10 cellular contexts compared by ENCODE assay signal in the genomic region with DNA sequence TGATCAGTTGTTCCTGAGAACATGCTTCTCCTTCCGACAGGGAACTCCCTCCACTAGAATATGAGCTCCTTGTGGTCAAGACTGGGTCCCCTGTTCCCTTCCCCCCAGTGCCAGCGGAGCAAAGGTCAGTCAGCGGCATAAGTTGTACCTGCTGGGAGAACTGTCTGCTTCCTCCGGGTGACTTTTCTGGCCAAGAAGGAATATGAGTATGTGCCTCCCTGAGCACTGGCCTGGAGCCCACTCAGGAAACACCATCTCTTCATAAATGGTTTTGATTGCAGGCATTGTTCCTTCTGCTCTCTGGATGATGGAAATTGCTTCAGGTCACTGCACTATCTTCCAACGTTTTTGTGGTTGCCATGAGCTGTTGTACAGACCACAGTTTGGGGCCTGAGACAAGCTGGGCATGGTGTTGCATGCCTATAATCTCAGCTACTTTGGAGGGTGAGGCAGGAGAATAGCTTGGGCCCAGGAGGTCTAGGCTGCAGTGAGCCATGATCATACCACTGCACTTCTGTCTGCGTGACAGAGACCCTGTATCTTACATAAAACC. TPM values are rescaled to one million over a fixed set of nuclear protein-coding genes. Genes with fewer than 3 reads are reported as not detected.
DNase-seq lines count a peak whose midpoint lies in the region; ATAC-seq and TF ChIP-seq lines count a peak whose summit lies in the region.
"Had no signal": no experiment of that assay in that cellular context is flagged by ENCODE, and none has a peak within 500 bp of the region (broad histone marks: within the 10 kb centered on the region; RNA-seq: fewer than 3 reads in every experiment).

No MANE protein-coding gene starts in this region.

- POLR2A ChIA-PET in AG04450 (lab: Yijun Ruan, JAX) = no interaction called here

- peaks cover 2% of the 10 kb centered on the region for H4K20me1 ChIP-seq in H9 (ENCODE audit: control insufficient read depth, insufficient read depth, insufficient read length)

- H3K4me2 ChIP-seq in H9 (ENCODE audit: insufficient read depth, insufficient read length, low read length) = no peak overlapping the region
- no peak overlapping the region for H3K4me2 ChIP-seq in mesendoderm (ENCODE audit: low read length)

- H3K9me3 ChIP-seq in AG04450 (ENCODE audit: control insufficient read depth, insufficient read depth, low read length) = no peaks in the 10 kb centered on the region; the same call in 1 of the 2 replicates
- H3K9me3 ChIP-seq in H9 (ENCODE audit: control insufficient read depth, low read depth, low read length) = no peaks in the 10 kb centered on the region
- H3K9me3 ChIP-seq: prostate gland had no signal

- peaks cover 2% of the 10 kb centered on the region for H3K27me3 Mint-ChIP-seq in H9 (ENCODE audit: low read depth)
- H3K27me3 Mint-ChIP-seq in activated naive CD8-positive, alpha-beta T cell = no peaks in the 10 kb centered on the region
- H3K27me3 Mint-ChIP-seq in memory B cell = no peaks in the 10 kb centered on the region

- no peak overlapping the region for H4K91ac ChIP-seq in H9 (ENCODE audit: insufficient read length, low read depth, low read length)

- H4K5ac ChIP-seq in H9 (ENCODE audit: insufficient read length, low read depth, low read length) (no peak overlapping the region), mesendoderm (ENCODE audit: low read length) (no peak overlapping the region)

- H2AK5ac ChIP-seq in H9 (ENCODE audit: insufficient read length, low read length) (no peak overlapping the region), mesendoderm (ENCODE audit: low read length) (no peak overlapping the region)

- H3K4me3 ChIP-seq in AG04450 (ENCODE audit: low read depth, low read length) (no peak overlapping the region), mesendoderm (ENCODE audit: low read length) (no peak overlapping the region)
- H3K4me3 ChIP-seq: prostate gland had no signal

- DNase-seq in AG04450 (ENCODE audit: low read depth, low spot score) (no peak), H9 (no peak), memory B cell (ENCODE audit: low spot score in 2 of 2) (no peak), NCI-H128 (lab: John Stamatoyannopoulos, UW; ENCODE audit: unreplicated experiment) (no peak), mesendoderm (no peak), GDM1 (lab: John Stamatoyannopoulos, UW) (no peak)
- DNase-seq: NCI-H446 had no signal

- H2BK12ac ChIP-seq in H9 (ENCODE audit: insufficient read length, low read depth, low read length) = no peak overlapping the region

- peaks cover 10% of the 10 kb centered on the region for H3K23me2 ChIP-seq in H9 (ENCODE audit: insufficient read length, low read depth, low read length, poor library complexity, severe bottlenecking)

- H3T11ph ChIP-seq in H9 (ENCODE audit: low read length) = no peak overlapping the region

- H2BK120ac ChIP-seq in H9 (ENCODE audit: low read depth, low read length, poor library complexity, severe bottlenecking) = no peak overlapping the region
- H2BK120ac ChIP-seq in mesendoderm (ENCODE audit: low read depth, low read length) = no peak overlapping the region

- H4K8ac ChIP-seq in H9 (replicated peaks; ENCODE audit: insufficient read length, low read depth, low read length) = no peak overlapping the region
- no peak overlapping the region for H4K8ac ChIP-seq in mesendoderm (ENCODE audit: low read depth, low read length)

- H3K27me3 ChIP-seq in AG04450 (ENCODE audit: control insufficient read depth, insufficient read depth, low read length) = no peaks in the 10 kb centered on the region
- no peaks in the 10 kb centered on the region for H3K27me3 ChIP-seq in H9 (ENCODE audit: insufficient read depth, low read length)
- no peaks in the 10 kb centered on the region for H3K27me3 ChIP-seq in mesendoderm (ENCODE audit: insufficient read depth, low read length, poor library complexity)

- H3K27ac ChIP-seq in AG04450 (ENCODE audit: low read depth, low read length) (peak overlapping the region; percentile 31), H9 (ENCODE audit: insufficient read length, low read depth, low read length) (no peak overlapping the region), mesendoderm (ENCODE audit: low read depth, low read length) (no peak overlapping the region)
- H3K27ac ChIP-seq: prostate gland had no signal

- H3K56ac ChIP-seq in H9 (ENCODE audit: insufficient read length, low read depth, low read length) (no peak overlapping the region), mesendoderm (ENCODE audit: low read length) (no peak overlapping the region)

- H3K23ac ChIP-seq in H9 (ENCODE audit: insufficient read length, low read depth, low read length) (no peak overlapping the region), mesendoderm (ENCODE audit: low read length) (no peak overlapping the region)

- H2BK15ac ChIP-seq in H9 (ENCODE audit: low read depth, low read length) (no peak overlapping the region), mesendoderm (replicated peaks; ENCODE audit: low read depth) (no peak overlapping the region)

- H3K4ac ChIP-seq in H9 (ENCODE audit: low read depth, low read length) (no peak overlapping the region), mesendoderm (ENCODE audit: low read depth, low read length) (no peak overlapping the region)

- ATAC-seq in memory B cell (ENCODE audit: low read depth) (no peak), GM19463 (IDR thresholded peaks at IDR 0.05; ENCODE audit: unreplicated experiment) (no peak)

- H2BK20ac ChIP-seq in H9 (ENCODE audit: low read depth, low read length, poor library complexity, severe bottlenecking) = no peak overlapping the region

- H3K79me1 ChIP-seq in H9 (ENCODE audit: insufficient read depth, low read depth, low read length, poor library complexity, severe bottlenecking) = peaks cover 13% of the 10 kb centered on the region
- H3K79me1 ChIP-seq in mesendoderm (ENCODE audit: low read length) = peaks cover 20% of the 10 kb centered on the region

- no peak for TF ChIP-seq CTCF in AG04450 (IDR thresholded peaks at IDR 0.05; ENCODE audit: low read depth, low read length)
- no peak for TF ChIP-seq CTCF in H9 (conservative IDR thresholded peaks at IDR 0.05)

- H3K4me1 ChIP-seq in H9 (ENCODE audit: insufficient read depth, low read length) = peaks cover 3% of the 10 kb centered on the region; the same call in 1 of the 2 replicates
- H3K4me1 ChIP-seq in mesendoderm (ENCODE audit: control insufficient read depth, low read depth, low read length) = peaks cover 2% of the 10 kb centered on the region

- H3K9me3 Mint-ChIP-seq in H9 (peaks cover 0 to 3% of the 10 kb centered on the region in 2 experiments; a peak in 1 of 5 replicates), memory B cell (no peaks in the 10 kb centered on the region)
- H3K9me3 Mint-ChIP-seq in activated naive CD8-positive, alpha-beta T cell (ENCODE audit: low read depth) = no peaks in the 10 kb centered on the region

- H3K4me3 Mint-ChIP-seq in H9 = peak overlapping the region; percentile 54 to 72
- peak overlapping the region; percentile 84 for H3K4me3 Mint-ChIP-seq in activated naive CD8-positive, alpha-beta T cell
- peak overlapping the region; percentile 72 for H3K4me3 Mint-ChIP-seq in memory B cell

- peak overlapping the region in 1 of 3 experiments; percentile 18; a peak in 1 of 7 replicates for H3K27ac Mint-ChIP-seq in H9
- H3K27ac Mint-ChIP-seq in activated naive CD8-positive, alpha-beta T cell = peak overlapping the region; percentile 91
- peak overlapping the region; percentile 92 for H3K27ac Mint-ChIP-seq in memory B cell

- no peak overlapping the region for H3K14ac ChIP-seq in H9 (ENCODE audit: insufficient read depth, low read length)

- H3K79me2 ChIP-seq in H9 (ENCODE audit: insufficient read depth, low read length) (peaks cover 17% of the 10 kb centered on the region; the same call in 1 of the 2 replicates), mesendoderm (ENCODE audit: control insufficient read depth, insufficient read depth, low read length) (peaks cover 27% of the 10 kb centered on the region)

- H3K9ac ChIP-seq in H9 (ENCODE audit: extremely low read depth, insufficient read length, low read length) = no peak overlapping the region
- no peak overlapping the region for H3K9ac ChIP-seq in mesendoderm (ENCODE audit: low read length)

- H3K4me1 Mint-ChIP-seq in H9 = peaks cover 17 to 32% of the 10 kb centered on the region in 2 experiments
- peaks cover 30% of the 10 kb centered on the region for H3K4me1 Mint-ChIP-seq in activated naive CD8-positive, alpha-beta T cell (ENCODE audit: low read depth)
- peaks cover 20% of the 10 kb centered on the region for H3K4me1 Mint-ChIP-seq in memory B cell

- H3K36me3 ChIP-seq in mesendoderm (ENCODE audit: control insufficient read depth, insufficient read depth, low read length) = peaks cover 2% of the 10 kb centered on the region
- H3K36me3 ChIP-seq: prostate gland had no signal

- H3K18ac ChIP-seq in H9 (ENCODE audit: insufficient read length, low read depth, low read length) (no peak overlapping the region), mesendoderm (ENCODE audit: low read length) (no peak overlapping the region)

- H3K36me3 Mint-ChIP-seq in H9 (ENCODE audit: insufficient read depth in 1 of 3, low read depth in 3 of 3) = peaks cover 12 to 41% (median 39%) of the 10 kb centered on the region in 3 experiments; a peak in 6 of 7 replicates
- H3K36me3 Mint-ChIP-seq in activated naive CD8-positive, alpha-beta T cell = peaks cover 9% of the 10 kb centered on the region
- H3K36me3 Mint-ChIP-seq in memory B cell = peaks cover 6% of the 10 kb centered on the region

- no peak overlapping the region for H2BK5ac ChIP-seq in H9 (ENCODE audit: insufficient read length, low read length)
- H2BK5ac ChIP-seq in mesendoderm (ENCODE audit: low read length) = no peak overlapping the region

- H2AFZ ChIP-seq in H9 (ENCODE audit: low read length) = no peak overlapping the region

- CTCF ChIA-PET in AG04450 (lab: Charles Lee) = no interaction called here

- WGBS in H9 (ENCODE audit: extremely low coverage, insufficient read length, low lambda C conversion rate) = no CpG with 5 or more reads among the region's 6 CpGs
- no CpG with 5 or more reads among the region's 6 CpGs for WGBS in mesendoderm (ENCODE audit: extremely low coverage, insufficient coverage, low lambda C conversion rate)

RNA-seq across cellular contexts. Expression of gene P4HB, which starts 2.9 kb away (rescaled TPM):
- polyA plus RNA-seq in AG04450 (2011; rRNA removed) = 158 and 342 TPM in 2 replicates
- polyA minus RNA-seq in AG04450 (2011; rRNA and poly(A)+ RNA removed) = 175 and 204 TPM in 2 replicates
- 364 and 366 TPM in 2 replicates for total RNA-seq in H9 (2021)
- polyA plus RNA-seq in mesendoderm (2013, experiment 1 of 2) = 490 TPM
- 503 TPM for polyA plus RNA-seq in mesendoderm (2013, experiment 2 of 2)

RNA-seq across cellular contexts. Expression of gene ARHGDIA, which starts 7.9 kb away (rescaled TPM):
- 62.2 and 78.6 TPM in 2 replicates for polyA plus RNA-seq in AG04450 (2011; rRNA removed)
- 48.6 and 62.3 TPM in 2 replicates for polyA minus RNA-seq in AG04450 (2011; rRNA and poly(A)+ RNA removed)
- 247 and 255 TPM in 2 replicates for total RNA-seq in H9 (2021)
- 315 TPM for polyA plus RNA-seq in mesendoderm (2013, experiment 1 of 2)
- 325 TPM for polyA plus RNA-seq in mesendoderm (2013, experiment 2 of 2)

RNA-seq across cellular contexts. Expression of gene ALYREF, which starts 28.2 kb away (rescaled TPM):
- 57.7 and 57.8 TPM in 2 replicates for polyA plus RNA-seq in AG04450 (2011; rRNA removed)
- 71.3 and 94.4 TPM in 2 replicates for polyA minus RNA-seq in AG04450 (2011; rRNA and poly(A)+ RNA removed)
- 212 and 219 TPM in 2 replicates for total RNA-seq in H9 (2021)
- polyA plus RNA-seq in mesendoderm (2013, experiment 1 of 2) = 130 TPM
- 127 TPM for polyA plus RNA-seq in mesendoderm (2013, experiment 2 of 2)

RNA-seq across cellular contexts. Expression of gene ANAPC11, which starts 28.3 kb away (rescaled TPM):
- 213 and 233 TPM in 2 replicates for polyA plus RNA-seq in AG04450 (2011; rRNA removed)
- 34.5 and 40.6 TPM in 2 replicates for polyA minus RNA-seq in AG04450 (2011; rRNA and poly(A)+ RNA removed)
- 197 and 208 TPM in 2 replicates for total RNA-seq in H9 (2021)
- 258 TPM for polyA plus RNA-seq in mesendoderm (2013, experiment 1 of 2)
- 256 TPM for polyA plus RNA-seq in mesendoderm (2013, experiment 2 of 2)

RNA-seq across cellular contexts. Expression of gene PPP1R27, which starts 28.3 kb away (rescaled TPM):
- not detected in 2 replicates for polyA plus RNA-seq in AG04450 (2011; rRNA removed)
- polyA minus RNA-seq in AG04450 (2011; rRNA and poly(A)+ RNA removed) = not detected in 2 replicates
- 0.15 and 0.22 TPM in 2 replicates for total RNA-seq in H9 (2021)
- 0.35 TPM for polyA plus RNA-seq in mesendoderm (2013, experiment 1 of 2)
- polyA plus RNA-seq in mesendoderm (2013, experiment 2 of 2) = 0.42 TPM
